In genomic region chr10:68506406-68506805, GRCh38 we compare ENCODE assay signal across 22 cellular contexts.
"Had no signal": no experiment of that assay in that cellular context is flagged by ENCODE, and none has a peak within 500 bp of the region (broad histone marks: within the 10 kb centered on the region; RNA-seq: fewer than 3 reads in every experiment).

No MANE protein-coding gene starts in this region.

- H3K4me1 ChIP-seq: esophagus muscularis mucosa, foreskin keratinocyte, gastroesophageal sphincter, heart left ventricle, left lung, neural progenitor cell, parathyroid adenoma, right lobe of liver, stomach, thyroid gland, vagina had no signal

- H3K27ac ChIP-seq: coronary artery, esophagus muscularis mucosa, foreskin keratinocyte, gastroesophageal sphincter, heart left ventricle, hepatocyte, left lung, neural progenitor cell, parathyroid adenoma, right lobe of liver, stomach, thyroid gland, vagina had no signal

- H3K27me3 ChIP-seq: esophagus muscularis mucosa, foreskin keratinocyte, gastroesophageal sphincter, heart left ventricle, hepatocyte, left lung, neural progenitor cell, right lobe of liver, stomach, thyroid gland, vagina had no signal

- H3K9ac ChIP-seq: neural progenitor cell, parathyroid adenoma had no signal

- H2AFZ ChIP-seq: hepatocyte, neural progenitor cell, parathyroid adenoma had no signal

- H3K79me2 ChIP-seq: hepatocyte, parathyroid adenoma had no signal

- H3K4me3 ChIP-seq: coronary artery, esophagus muscularis mucosa, gastroesophageal sphincter, heart left ventricle, hepatocyte, left lung, neural progenitor cell, right lobe of liver, stomach, thyroid gland, vagina had no signal

- H3K9me3 ChIP-seq: esophagus muscularis mucosa, gastroesophageal sphincter, heart left ventricle, left lung, right lobe of liver, stomach, thyroid gland, vagina had no signal

- DNase-seq: dermis blood vessel endothelial cell; effector memory CD4-positive, alpha-beta T cell; foreskin keratinocyte; heart left ventricle; kidney; left lung; mesenchymal stem cell; naive thymus-derived CD4-positive, alpha-beta T cell; right lobe of liver; stimulated activated CD4-positive, alpha-beta T cell treated with anti-CD3 and anti-CD28 coated beads, Interleukin-2, amount 100 ng/mL, for 24 hours; stimulated activated CD4-positive, alpha-beta T cell treated with anti-CD3 and anti-CD28 coated beads, Interleukin-4, amount 100 ng/mL, for 24 hours; stimulated activated naive CD4-positive, alpha-beta T cell treated with Interleukin-2 at 50 U/mL for 16 hours; stomach; thyroid gland; trophoblast cell had no signal

- H3K36me3 ChIP-seq: neural progenitor cell, thyroid gland had no signal

- H3K4me2 ChIP-seq: hepatocyte, neural progenitor cell had no signal
